1 cellular context compared by ENCODE assay signal in the genomic region with DNA sequence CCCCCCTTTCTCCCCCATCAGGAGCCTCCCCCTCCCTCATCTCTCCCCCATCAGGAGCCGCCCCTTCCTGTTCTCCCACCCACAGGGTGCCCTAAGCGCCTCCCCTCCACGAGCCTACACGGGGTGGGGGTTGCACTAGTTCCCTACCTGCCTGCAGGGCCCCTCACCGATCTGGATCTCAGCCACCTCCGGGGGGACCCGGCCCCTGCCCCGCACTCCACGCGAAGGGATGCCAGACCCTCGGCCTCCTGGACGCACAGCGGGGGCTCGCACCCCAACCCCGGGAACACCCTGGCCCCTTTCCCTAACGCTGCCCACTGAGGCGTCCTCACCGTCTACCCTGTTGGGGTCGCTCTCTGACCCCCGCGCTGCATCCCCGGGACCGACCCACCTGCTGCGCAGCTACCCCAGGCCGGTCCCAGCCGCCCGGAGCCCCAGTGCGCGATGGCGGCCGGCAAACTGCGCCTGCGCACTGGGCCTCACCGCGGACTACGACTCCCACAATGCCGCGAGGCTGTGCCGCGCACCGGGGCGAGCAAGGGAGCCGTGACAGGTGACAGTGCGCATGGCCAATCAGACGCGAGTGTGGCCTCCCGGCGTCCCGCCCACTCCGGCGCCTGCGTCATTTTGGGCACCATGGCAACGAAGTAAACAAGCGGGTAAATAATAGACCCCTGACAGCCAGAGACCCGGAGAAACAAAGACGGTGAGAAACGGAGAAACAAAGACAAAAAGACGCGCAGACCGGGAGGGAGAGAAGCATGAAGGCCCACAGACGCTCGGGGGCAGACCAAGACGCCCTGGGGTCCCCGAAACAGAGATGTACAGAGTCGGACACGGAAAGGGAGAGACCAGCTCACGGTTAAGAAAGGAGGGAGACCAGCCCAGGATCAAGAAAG.
TF ChIP-seq lines count a peak whose summit lies in the region.

A gene with protein sequence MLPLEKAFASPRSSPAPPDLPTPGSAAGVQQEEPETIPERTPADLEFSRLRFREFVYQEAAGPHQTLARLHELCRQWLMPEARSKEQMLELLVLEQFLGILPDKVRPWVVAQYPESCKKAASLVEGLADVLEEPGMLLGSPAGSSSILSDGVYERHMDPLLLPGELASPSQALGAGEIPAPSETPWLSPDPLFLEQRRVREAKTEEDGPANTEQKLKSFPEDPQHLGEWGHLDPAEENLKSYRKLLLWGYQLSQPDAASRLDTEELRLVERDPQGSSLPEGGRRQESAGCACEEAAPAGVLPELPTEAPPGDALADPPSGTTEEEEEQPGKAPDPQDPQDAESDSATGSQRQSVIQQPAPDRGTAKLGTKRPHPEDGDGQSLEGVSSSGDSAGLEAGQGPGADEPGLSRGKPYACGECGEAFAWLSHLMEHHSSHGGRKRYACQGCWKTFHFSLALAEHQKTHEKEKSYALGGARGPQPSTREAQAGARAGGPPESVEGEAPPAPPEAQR (minus strand): TSS at position 449 of the 899 bp plus-strand sequence. CDS start 7,964 bp downstream, outside the sequence.

TF ChIP-seq in liver, 16 proteins besides CTCF, POLR2A, EP300 and RAD21 (continued from another document):
- TF ChIP-seq FOXA2 (IDR thresholded peaks at IDR 0.05) (no peak), JUND (IDR thresholded peaks at IDR 0.05) (no peak), YY1 (IDR thresholded peaks at IDR 0.05) (peak; percentile 96), FOXA1 (IDR thresholded peaks at IDR 0.05) (no peak)
